ENCODE assay signal across 8 cellular contexts in the genomic region with DNA sequence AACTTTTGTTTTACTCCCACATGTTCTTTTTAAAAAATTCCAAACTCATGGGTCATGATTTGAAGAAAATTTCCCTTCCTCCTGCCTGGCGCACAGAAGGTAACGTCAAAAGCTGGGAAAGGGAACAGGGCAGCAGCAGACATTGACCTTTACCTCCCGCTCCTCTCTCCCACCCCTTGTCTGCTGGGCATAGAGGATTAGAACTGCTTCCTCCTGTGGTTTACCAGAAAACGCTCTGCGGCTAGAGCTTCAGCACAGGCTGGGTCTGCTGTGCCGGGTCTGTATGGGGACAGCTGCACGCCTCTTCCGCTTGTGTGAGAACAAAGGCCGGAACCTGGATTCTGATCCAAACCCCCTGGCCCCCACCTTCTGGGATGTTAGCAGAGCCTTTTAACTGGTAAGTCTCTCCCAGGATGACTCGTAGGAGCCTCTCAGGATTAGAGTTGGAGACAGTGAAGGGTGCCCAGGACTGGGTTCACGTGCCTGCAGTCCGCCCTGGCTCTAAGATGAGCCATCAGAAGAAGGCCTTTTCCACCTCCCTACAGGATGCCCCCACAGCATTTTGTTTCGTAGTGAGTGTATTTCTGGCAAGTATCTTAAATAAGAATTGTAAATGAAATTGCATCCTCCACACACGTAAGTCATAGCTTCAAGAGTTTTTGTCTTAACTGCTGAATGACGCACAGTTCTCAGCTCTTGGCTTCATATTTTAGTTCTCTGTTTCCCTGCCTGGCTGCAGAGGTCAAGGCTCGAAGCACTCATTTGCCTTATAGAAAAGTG. TPM values are rescaled to one million over a fixed set of nuclear protein-coding genes. Genes with fewer than 3 reads are reported as not detected.
DNase-seq lines count a peak whose midpoint lies in the region; ATAC-seq and TF ChIP-seq lines count a peak whose summit lies in the region.

No MANE protein-coding gene starts in this region.

- TF ChIP-seq CTCF in activated B cell treated with CpG ODN at 0.5 μM for 24 hours (IDR thresholded peaks at IDR 0.05), result no peak
- TF ChIP-seq CTCF in dorsolateral prefrontal cortex (IDR thresholded peaks at IDR 0.05 in 54 of 56, conservative IDR thresholded peaks at IDR 0.05 in 2 of 56; ENCODE audit: low read depth in 1 of 56, partially characterized antibody in 56 of 56), result no peak
- no peak for TF ChIP-seq CTCF in thyroid gland (IDR thresholded peaks at IDR 0.05)

- H3K27ac Mint-ChIP-seq in activated B cell treated with CpG ODN at 0.5 μM for 24 hours, result no peak overlapping the region
- peak overlapping the region; percentile 67 to 71 for H3K27ac Mint-ChIP-seq in natural killer cell treated with Interleukin-12 subunit alpha and Interleukin-12 subunit beta and Interleukin-15 and Interleukin-18, amount 100 ng/mL, for 72 hours

- DNase-seq in activated gamma-delta T cell treated with Interleukin-2 at 50 U/mL for 16 hours (peak; percentile 47), activated gamma-delta T cell (lab: John Stamatoyannopoulos, UW) (no peak), activated B cell treated with CpG ODN at 0.5 μM for 24 hours (no peak), dorsolateral prefrontal cortex (peak in 1 of 10 donors; percentile 55), thyroid gland (peak in 1 of 2 donors; percentile 22), erythroblast (lab: John Stamatoyannopoulos, UW) (no peak)
- DNase-seq in natural killer cell treated with Interleukin-12 subunit alpha and Interleukin-12 subunit beta and Interleukin-15 and Interleukin-18, amount 100 ng/mL, for 72 hours (ENCODE audit: low spot score), result peak; percentile 79

- ATAC-seq in activated B cell treated with CpG ODN at 0.5 μM for 24 hours (ENCODE audit: low read depth) (no peak), HG02840 (IDR thresholded peaks at IDR 0.05; ENCODE audit: low FRiP score, unreplicated experiment) (no peak)
- ATAC-seq in natural killer cell treated with Interleukin-12 subunit alpha and Interleukin-12 subunit beta and Interleukin-15 and Interleukin-18, amount 100 ng/mL, for 72 hours, result peak; percentile 66 to 73

- intact Hi-C loops in activated B cell treated with CpG ODN at 0.5 μM for 24 hours (cut with micrococcal nuclease), result no loop called here
- intact Hi-C loops in dorsolateral prefrontal cortex (cut with DNase I), result no loop called here
- intact Hi-C loops in thyroid gland (cut with DNase I), result no loop called here

- H3K4me3 Mint-ChIP-seq in activated B cell treated with CpG ODN at 0.5 μM for 24 hours, result peak overlapping the region; percentile 19
- H3K4me3 Mint-ChIP-seq in natural killer cell treated with Interleukin-12 subunit alpha and Interleukin-12 subunit beta and Interleukin-15 and Interleukin-18, amount 100 ng/mL, for 72 hours, result peak overlapping the region; percentile 76

- H3K27me3 Mint-ChIP-seq in activated B cell treated with CpG ODN at 0.5 μM for 24 hours, result no peaks in the 10 kb centered on the region
- peaks cover 0 to 2% of the 10 kb centered on the region in 2 donors for H3K27me3 Mint-ChIP-seq in natural killer cell treated with Interleukin-12 subunit alpha and Interleukin-12 subunit beta and Interleukin-15 and Interleukin-18, amount 100 ng/mL, for 72 hours

- H3K4me1 Mint-ChIP-seq in activated B cell treated with CpG ODN at 0.5 μM for 24 hours, result peaks cover 45% of the 10 kb centered on the region
- peaks cover 39 to 48% of the 10 kb centered on the region in 2 donors for H3K4me1 Mint-ChIP-seq in natural killer cell treated with Interleukin-12 subunit alpha and Interleukin-12 subunit beta and Interleukin-15 and Interleukin-18, amount 100 ng/mL, for 72 hours (ENCODE audit: low read depth in 2 of 2)

- H3K27ac ChIP-seq in dorsolateral prefrontal cortex, result peak overlapping the region in 56 of 59 donors; percentile 4 to 91 (median 52)
- H3K27ac ChIP-seq in thyroid gland, result peak overlapping the region in 2 of 3 donors; percentile 62 to 71

- CTCF ChIA-PET in activated B cell treated with CpG ODN at 0.5 μM for 24 hours (lab: Charles Lee), result interaction anchor here (1.2 kb wide), 1 partner anchor 251 kb away, joined by 3 read pairs; no protein-coding TSS in a partner anchor

- peaks cover 6% of the 10 kb centered on the region for H3K36me3 Mint-ChIP-seq in activated B cell treated with CpG ODN at 0.5 μM for 24 hours (ENCODE audit: low read depth)
- no peaks in the 10 kb centered on the region for H3K36me3 Mint-ChIP-seq in natural killer cell treated with Interleukin-12 subunit alpha and Interleukin-12 subunit beta and Interleukin-15 and Interleukin-18, amount 100 ng/mL, for 72 hours

- H3K4me3 ChIP-seq in dorsolateral prefrontal cortex (peak overlapping the region in 4 of 59 donors; percentile 4 to 20 (median 8)), thyroid gland (replicated peaks in 1 of 3) (no peak overlapping the region)

- no peaks in the 10 kb centered on the region for H3K9me3 Mint-ChIP-seq in activated B cell treated with CpG ODN at 0.5 μM for 24 hours
- no peaks in the 10 kb centered on the region for H3K9me3 Mint-ChIP-seq in natural killer cell treated with Interleukin-12 subunit alpha and Interleukin-12 subunit beta and Interleukin-15 and Interleukin-18, amount 100 ng/mL, for 72 hours

- peaks cover 39 to 65% of the 10 kb centered on the region in 2 donors for H3K4me1 ChIP-seq in thyroid gland

- WGBS in thyroid gland, 2 donors, result 72 to 87% methylated on average over 16 of the region's 16 CpGs

- H3K9me3 ChIP-seq in thyroid gland, result no peaks in the 10 kb centered on the region

- no peaks in the 10 kb centered on the region for H3K36me3 ChIP-seq in thyroid gland

- TF ChIP-seq POLR2A in thyroid gland (IDR thresholded peaks at IDR 0.05), result no peak
- TF ChIP-seq POLR2A in erythroblast (IDR thresholded peaks at IDR 0.05; ENCODE audit: low read length), result no peak

- H3K27me3 ChIP-seq in dorsolateral prefrontal cortex, result no peaks in the 10 kb centered on the region
- H3K27me3 ChIP-seq in thyroid gland, result no peaks in the 10 kb centered on the region

- POLR2A ChIA-PET in activated B cell treated with CpG ODN at 0.5 μM for 24 hours (lab: Charles Lee), result no interaction called here

RNA-seq across cellular contexts. Expression of a gene that starts 5.2 kb away (rescaled TPM):
- total RNA-seq in activated B cell treated with CpG ODN at 0.5 μM for 24 hours (20.3 and 21.9 TPM in 2 replicates), dorsolateral prefrontal cortex (10 to 100 TPM in 118 of 120 experiments, 1 to 10 TPM in 2; 9.0 to 25.6 (median 15.7) TPM), thyroid gland (10 to 100 TPM; 36.3 to 64.2 (median 43.6) TPM)
- 10 to 100 TPM; 14.1 to 15.1 TPM for total RNA-seq in natural killer cell treated with Interleukin-12 subunit alpha and Interleukin-12 subunit beta and Interleukin-15 and Interleukin-18, amount 100 ng/mL, for 72 hours

RNA-seq across cellular contexts. Expression of a gene that starts 52.9 kb away (rescaled TPM):
- total RNA-seq in activated B cell treated with CpG ODN at 0.5 μM for 24 hours (5.8 and 6.1 TPM in 2 replicates), dorsolateral prefrontal cortex (10 to 100 TPM in 80 of 120 experiments, 1 to 10 TPM in 40; 4.7 to 43.4 (median 12.2) TPM), thyroid gland (10 to 100 TPM; 30.5 to 65.0 (median 36.2) TPM)
- 1 to 10 TPM in 1 of 2 donors, under 1 TPM in 1; 0.78 to 1.4 TPM for total RNA-seq in natural killer cell treated with Interleukin-12 subunit alpha and Interleukin-12 subunit beta and Interleukin-15 and Interleukin-18, amount 100 ng/mL, for 72 hours

Comparison
In these comparisons a context has a peak if more than half of its experiments do, and no peak if none do; other contexts are left out.
1. DNase-seq: peak in activated gamma-delta T cell treated with Interleukin-2 at 50 U/mL for 16 hours (single experiment) and natural killer cell treated with Interleukin-12 subunit alpha and Interleukin-12 subunit beta and Interleukin-15 and Interleukin-18, amount 100 ng/mL, for 72 hours (single experiment); none in activated gamma-delta T cell (single experiment), activated B cell treated with CpG ODN at 0.5 μM for 24 hours (single experiment) and erythroblast (0 of 2).
2. ATAC-seq: peak in natural killer cell treated with Interleukin-12 subunit alpha and Interleukin-12 subunit beta and Interleukin-15 and Interleukin-18, amount 100 ng/mL, for 72 hours (2 of 2); none in activated B cell treated with CpG ODN at 0.5 μM for 24 hours (single experiment) and HG02840 (single experiment).